Comparison of ENCODE assay signal across 28 cellular contexts in genomic region chr13:111960152-111960772, GRCh38.
"Had no signal": no experiment of that assay in that cellular context is flagged by ENCODE, and none has a peak within 500 bp of the region (broad histone marks: within the 10 kb centered on the region; RNA-seq: fewer than 3 reads in every experiment).

No MANE protein-coding gene starts in this region.

- H3K9ac ChIP-seq: neural progenitor cell, parathyroid adenoma had no signal

- H3K79me2 ChIP-seq: parathyroid adenoma had no signal

- H3K36me3 ChIP-seq: neural progenitor cell, ovary, spleen, suprapubic skin, tibial artery, transverse colon, upper lobe of right lung, vagina had no signal

- ATAC-seq: natural killer cell; psoas muscle; right cardiac atrium; sciatic nerve; stimulated activated memory B cell treated with anti-CD40 and anti-IgM and Interleukin-4, amounts not matched to agents 10 μg/mL and 1 μg/mL and 100 μg/mL, for 72 hours; stimulated activated naive CD8-positive, alpha-beta T cell treated with anti-CD3 and anti-CD28 coated beads, Interleukin-15, amount 100 ng/mL, for 72 hours; stimulated activated naive CD8-positive, alpha-beta T cell treated with anti-CD3 and anti-CD28 coated beads, Interleukin-15, Interleukin-2, amounts not matched to agents 100 U/mL and 50 U/mL, for 24 hours; upper lobe of right lung had no signal

- H3K4me1 ChIP-seq: neural progenitor cell, parathyroid adenoma, psoas muscle, spleen, suprapubic skin, testis, tibial artery, transverse colon, upper lobe of right lung, vagina had no signal

- H3K9me3 ChIP-seq: ovary, psoas muscle, suprapubic skin, testis, tibial artery, transverse colon, upper lobe of right lung, vagina had no signal

- DNase-seq: natural killer cell; occipital lobe; ovary; posterior cingulate gyrus; psoas muscle; right cardiac atrium; spleen; stimulated activated CD4-positive, alpha-beta T cell treated with anti-CD3 and anti-CD28 coated beads, Interleukin-12 subunit alpha, Interleukin-12 subunit beta, amount 100 ng/mL, for 4 hours; stimulated activated CD4-positive, alpha-beta T cell treated with anti-CD3 and anti-CD28 coated beads, Interleukin-1b, Interleukin-23, amount 100 ng/mL, for 48 hours; stimulated activated CD4-positive, alpha-beta T cell treated with anti-CD3 and anti-CD28 coated beads, Interleukin-4, amount 100 ng/mL, for 1 hour; stimulated activated CD4-positive, alpha-beta T cell treated with anti-CD3 and anti-CD28 coated beads, Interleukin-4, amount 100 ng/mL, for 4 hours; stimulated activated CD8-positive, alpha-beta memory T cell treated with anti-CD3 and anti-CD28 coated beads, Interleukin-4, amount 100 ng/mL, for 48 hours; stimulated activated naive CD4-positive, alpha-beta T cell; stimulated activated naive CD8-positive, alpha-beta T cell treated with anti-CD3 and anti-CD28 coated beads, Interleukin-15, amount 100 ng/mL, for 72 hours; stimulated activated naive CD8-positive, alpha-beta T cell treated with anti-CD3 and anti-CD28 coated beads, Interleukin-15, Interleukin-2, amounts not matched to agents 100 U/mL and 50 U/mL, for 24 hours; substantia nigra; testis; tibial artery; transverse colon; upper lobe of right lung had no signal

- H3K4me2 ChIP-seq: neural progenitor cell, smooth muscle cell had no signal

- H2AFZ ChIP-seq: neural progenitor cell, parathyroid adenoma had no signal

- H3K27ac ChIP-seq: neural progenitor cell, ovary, parathyroid adenoma, psoas muscle, skin epidermis, spleen, suprapubic skin, testis, tibial artery, transverse colon, upper lobe of right lung, vagina had no signal

- H3K27me3 ChIP-seq: neural progenitor cell, ovary, testis, tibial artery, transverse colon, vagina had no signal

- H3K4me3 ChIP-seq: neural progenitor cell, ovary, psoas muscle, skin epidermis, smooth muscle cell, spleen, suprapubic skin, testis, tibial artery, transverse colon, upper lobe of right lung, vagina had no signal
